In genomic region chr10:124388823-124389612, GRCh38 we compare ENCODE assay signal across 8 cellular contexts. TPM values are rescaled to one million over a fixed set of nuclear protein-coding genes. Genes with fewer than 3 reads are reported as not detected.
DNase-seq lines count a peak whose midpoint lies in the region; ATAC-seq, FAIRE-seq and TF ChIP-seq lines count a peak whose summit lies in the region.

No MANE protein-coding gene starts in this region.

- H3K9ac ChIP-seq in kidney (ENCODE audit: low read length in 2 of 2), result peak overlapping the region in 1 of 2 donors; percentile 40

- intact Hi-C loops in kidney (cut with DNase I), result loop anchor here (5.0 kb wide), 1 partner anchor 392 kb away; no protein-coding TSS in a partner anchor

- H3K9me3 ChIP-seq in kidney (ENCODE audit: control insufficient read depth in 1 of 2, low read length in 2 of 2), result no peaks in the 10 kb centered on the region

- peak; percentile 98 for TF ChIP-seq CTCF in kidney (IDR thresholded peaks at IDR 0.05; ENCODE audit: borderline replicate concordance, extremely low read depth, insufficient read depth)

- peak overlapping the region; percentile 6 to 59 for H3K4me3 ChIP-seq in kidney (ENCODE audit: low read length in 2 of 2)

- ATAC-seq in GM18502 (IDR thresholded peaks at IDR 0.05; ENCODE audit: poor library complexity, unreplicated experiment), result peak; percentile 90
- ATAC-seq in HG02981 (IDR thresholded peaks at IDR 0.05; ENCODE audit: unreplicated experiment), result peak; percentile 87

- FAIRE-seq in kidney (lab: Jason Lieb, UNC), result no peak

- H3K4me1 ChIP-seq in kidney (ENCODE audit: control insufficient read depth in 1 of 2, insufficient read depth in 1 of 2, low read depth in 1 of 2, low read length in 2 of 2), result peaks cover 0 to 5% of the 10 kb centered on the region in 2 donors

- no peak overlapping the region for H3K27ac ChIP-seq in kidney (ENCODE audit: low read depth in 2 of 2, low read length in 2 of 2)

- DNase-seq in 8988T (peak; percentile 95), NCI-H2171 (lab: John Stamatoyannopoulos, UW) (peak; percentile 75), cerebellum (ENCODE audit: low spot score) (peak; percentile 96), kidney (peak; percentile 96)
- peak; percentile 88 to 92 for DNase-seq in activated CD4-positive, alpha-beta T cell treated with anti-CD3 and anti-CD28 coated beads for 24 hours (ENCODE audit: low read depth in 2 of 2)
- DNase-seq in stimulated activated CD4-positive, alpha-beta T cell treated with anti-CD3 and anti-CD28 coated beads, Interleukin-12 subunit alpha, Interleukin-12 subunit beta, amount 100 ng/mL, for 4 hours, result peak; percentile 95

- H3K36me3 ChIP-seq in kidney (ENCODE audit: control insufficient read depth in 1 of 2, insufficient read depth in 2 of 2, low read length in 2 of 2), result no peaks in the 10 kb centered on the region

RNA-seq across cellular contexts. Expression of gene OAT, which starts 29.7 kb away (rescaled TPM):
- total RNA-seq in cerebellum (73.3 TPM), kidney (44.1 TPM)
- polyA plus RNA-seq in kidney (ENCODE audit: insufficient read depth, low read depth, low replicate concordance), result 76.6 TPM
